8 cellular contexts compared by ENCODE assay signal in the genomic region with DNA sequence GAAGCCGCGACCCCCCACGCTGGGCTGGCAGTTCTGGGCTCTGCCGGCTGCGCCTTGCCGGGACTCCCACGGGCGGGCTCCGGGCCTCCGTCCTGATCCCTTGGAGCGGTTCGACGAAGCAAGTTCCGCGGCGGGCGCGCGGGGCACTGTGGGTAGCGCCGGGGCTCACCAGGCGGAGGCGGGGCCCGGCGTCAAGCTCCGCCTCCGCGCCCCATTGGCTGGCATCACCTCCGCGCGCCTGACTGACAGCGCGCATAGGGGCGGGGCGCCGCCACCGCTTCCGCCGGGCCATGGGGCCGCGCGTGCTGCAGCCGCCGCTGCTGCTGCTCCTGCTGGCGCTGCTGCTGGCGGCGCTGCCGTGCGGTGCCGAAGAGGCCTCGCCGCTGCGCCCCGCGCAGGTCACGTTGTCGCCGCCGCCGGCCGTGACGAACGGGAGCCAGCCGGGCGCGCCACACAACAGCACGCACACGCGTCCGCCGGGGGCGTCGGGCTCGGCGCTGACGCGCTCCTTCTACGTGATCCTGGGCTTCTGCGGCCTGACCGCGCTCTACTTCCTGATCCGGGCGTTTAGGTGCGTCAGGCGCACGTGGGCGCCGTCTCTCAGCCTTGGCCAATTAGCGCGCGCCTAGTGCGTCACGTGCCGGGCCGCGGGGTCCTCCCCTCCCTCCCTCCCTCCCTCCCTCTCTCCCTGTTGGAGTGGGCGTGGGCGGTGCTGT. TPM values are rescaled to one million over a fixed set of nuclear protein-coding genes. Genes with fewer than 3 reads are reported as not detected.
A peak's percentile ranks its signal among the peaks of the same experiment; 100 is the strongest.
DNase-seq lines count a peak whose midpoint lies in the region; ATAC-seq and FAIRE-seq lines count a peak whose summit lies in the region.

FAM174C (plus strand) TSS at position 271 of the 716 bp plus-strand sequence; CDS start at position 291, 20 bp downstream.

- FAIRE-seq in HTR-8/SVneo (lab: Jason Lieb, UNC), result peak; percentile 92

- no peak within 1 kb of the TSS for H2AFZ ChIP-seq in mesenchymal stem cell (ENCODE audit: low read depth, low read length)

- H2BK5ac ChIP-seq in mesenchymal stem cell (ENCODE audit: low read depth, low read length, poor library complexity, severe bottlenecking), result peak within 1 kb of the TSS; percentile 90

- H3K4me2 ChIP-seq in mesenchymal stem cell (ENCODE audit: low read length, poor library complexity, severe bottlenecking), result peak within 1 kb of the TSS; percentile 92

- DNase-seq in COLO668 (lab: John Stamatoyannopoulos, UW; ENCODE audit: unreplicated experiment), result peak; percentile 98
- peak; percentile 89 for DNase-seq in HTR-8/SVneo (ENCODE audit: insufficient read length, low spot score)
- peak; percentile 92 for DNase-seq in NOMO-1 treated with DMSO at 0.1 percent for 48 hours (lab: John Stamatoyannopoulos, UW; ENCODE audit: unreplicated experiment)
- DNase-seq in activated CD8-positive, alpha-beta memory T cell treated with anti-CD3 and anti-CD28 coated beads for 4 hours (ENCODE audit: low read depth in 2 of 2), result peak; percentile 93 to 97
- peak; percentile 95 to 97 (median 96) for DNase-seq in effector memory CD4-positive, alpha-beta T cell
- peak; percentile 98 for DNase-seq in mesenchymal stem cell
- peak; percentile 96 for DNase-seq in stimulated activated CD8-positive, alpha-beta memory T cell treated with anti-CD3 and anti-CD28 coated beads, Interleukin-12 subunit alpha, Interleukin-12 subunit beta, amount 100 ng/mL, for 4 hours (ENCODE audit: low read depth)

- ATAC-seq in GM21367 (IDR thresholded peaks at IDR 0.05; ENCODE audit: unreplicated experiment), result peak; percentile 51

- peak within 1 kb of the TSS in 1 of 2 experiments; percentile 98 for H3K14ac ChIP-seq in mesenchymal stem cell (ENCODE audit: low read length in 2 of 2)

- H3K9me3 ChIP-seq in effector memory CD4-positive, alpha-beta T cell (ENCODE audit: control insufficient read depth, low read length), result no peaks in the 10 kb centered on the region
- no peaks in the 10 kb centered on the region for H3K9me3 ChIP-seq in mesenchymal stem cell (ENCODE audit: control insufficient read depth, low read length)

- H3K27me3 ChIP-seq in effector memory CD4-positive, alpha-beta T cell (replicated peaks; ENCODE audit: control insufficient read depth, insufficient read depth, low read length, poor library complexity, severe bottlenecking), result no peaks in the 10 kb centered on the region
- no peaks in the 10 kb centered on the region for H3K27me3 ChIP-seq in mesenchymal stem cell (ENCODE audit: control insufficient read depth in 1 of 2, insufficient read depth in 1 of 2, low read length in 2 of 2)

- peak within 1 kb of the TSS; percentile 38 for H2AK5ac ChIP-seq in mesenchymal stem cell (ENCODE audit: low read length, severe bottlenecking)

- peak within 1 kb of the TSS; percentile 98 to 100 for H3K4ac ChIP-seq in mesenchymal stem cell (ENCODE audit: low read depth in 1 of 2, low read length in 2 of 2)

- H3K23ac ChIP-seq in mesenchymal stem cell (ENCODE audit: low read length in 2 of 2), result peak within 1 kb of the TSS in 1 of 2 experiments; percentile 87

- under 1% methylated on average over 50 of the region's 98 CpGs for whole genome bisulfite sequencing in mesenchymal stem cell

- peak within 1 kb of the TSS; percentile 86 for H2BK15ac ChIP-seq in mesenchymal stem cell (ENCODE audit: low read depth, poor library complexity, severe bottlenecking)

- H3K36me3 ChIP-seq in effector memory CD4-positive, alpha-beta T cell (ENCODE audit: control insufficient read depth, insufficient read depth, low read length), result peaks cover 69% of the 10 kb centered on the region
- H3K36me3 ChIP-seq in mesenchymal stem cell (ENCODE audit: control insufficient read depth in 1 of 2, insufficient read depth in 2 of 2, low read depth in 1 of 2, low read length in 2 of 2), result peaks cover 62 to 81% of the 10 kb centered on the region in 2 experiments

- peak within 1 kb of the TSS; percentile 99 for H4K8ac ChIP-seq in mesenchymal stem cell (ENCODE audit: low read length)

- H3K18ac ChIP-seq in mesenchymal stem cell (ENCODE audit: low read depth in 1 of 2, low read length in 2 of 2), result peak within 1 kb of the TSS; percentile 98 to 99

- peak within 1 kb of the TSS; percentile 52 for H3K4me3 ChIP-seq in effector memory CD4-positive, alpha-beta T cell (ENCODE audit: insufficient read depth, low read depth, low read length, poor library complexity, severe bottlenecking)
- H3K4me3 ChIP-seq in mesenchymal stem cell (ENCODE audit: insufficient read depth in 1 of 2, low read depth in 1 of 2, low read length in 2 of 2), result peak within 1 kb of the TSS; percentile 84 to 88

- peak within 1 kb of the TSS; percentile 94 for H3K9ac ChIP-seq in mesenchymal stem cell (ENCODE audit: low read length)

- peaks cover 50% of the 10 kb centered on the region for H3K4me1 ChIP-seq in effector memory CD4-positive, alpha-beta T cell (ENCODE audit: control insufficient read depth, insufficient read depth, low read length, poor library complexity, severe bottlenecking)
- H3K4me1 ChIP-seq in mesenchymal stem cell (ENCODE audit: control insufficient read depth, insufficient read depth, low read depth, low read length), result peaks cover 47% of the 10 kb centered on the region

- peak within 1 kb of the TSS; percentile 86 for H3K27ac ChIP-seq in effector memory CD4-positive, alpha-beta T cell (ENCODE audit: insufficient read depth, low read length, poor library complexity, severe bottlenecking)
- H3K27ac ChIP-seq in mesenchymal stem cell (ENCODE audit: low read length, poor library complexity, severe bottlenecking), result peak within 1 kb of the TSS; percentile 58

- H3K79me1 ChIP-seq in mesenchymal stem cell (replicated peaks; ENCODE audit: low read length, poor library complexity, severe bottlenecking), result peaks cover 22% of the 10 kb centered on the region

- H4K91ac ChIP-seq in mesenchymal stem cell (ENCODE audit: low read length), result peak within 1 kb of the TSS; percentile 99

- H2BK120ac ChIP-seq in mesenchymal stem cell (ENCODE audit: low read depth, low read length), result peak within 1 kb of the TSS; percentile 91

- H2BK12ac ChIP-seq in mesenchymal stem cell (ENCODE audit: low read length in 2 of 2), result peak within 1 kb of the TSS; percentile 9 to 67

RNA-seq across cellular contexts. Expression of gene FAM174C, which starts in this region (rescaled TPM):
- polyA plus RNA-seq in mesenchymal stem cell (2013, experiment 1 of 2), result 60.2 TPM
- 59.6 TPM for polyA plus RNA-seq in mesenchymal stem cell (2013, experiment 2 of 2)

Comparison
In these comparisons a context has a peak if more than half of its experiments do, and no peak if none do; other contexts are left out.
1. Peak in every context shown above with its lines: DNase-seq, ATAC-seq, H3K4me3 ChIP-seq and H3K27ac ChIP-seq.